Comparison of ENCODE assay signal across 9 cellular contexts in genomic region chr17:68057531-68057952, GRCh38. TPM values are rescaled to one million over a fixed set of nuclear protein-coding genes. Genes with fewer than 3 reads are reported as not detected.
A peak's percentile ranks its signal among the peaks of the same experiment; 100 is the strongest.
DNase-seq lines count a peak whose midpoint lies in the region; ATAC-seq and TF ChIP-seq lines count a peak whose summit lies in the region.
"Had no signal": no experiment of that assay in that cellular context is flagged by ENCODE, and none has a peak within 500 bp of the region (broad histone marks: within the 10 kb centered on the region; RNA-seq: fewer than 3 reads in every experiment).

No MANE protein-coding gene starts in this region.

- no peaks in the 10 kb centered on the region for H3K27me3 ChIP-seq in Caco-2 (replicated peaks; ENCODE audit: control insufficient read depth, insufficient read depth, low read length)

- H3K4me1 Mint-ChIP-seq in Caco-2 (ENCODE audit: low read depth, unreplicated experiment): peaks cover 6% of the 10 kb centered on the region

- H3K4me3 Mint-ChIP-seq in Caco-2 (ENCODE audit: unreplicated experiment): no peak overlapping the region
- H3K4me3 Mint-ChIP-seq: IgD-negative memory B cell had no signal

- in situ Hi-C loops in KBM-7 (cut with MboI; ENCODE audit: low pct_unique_long_range_greater_than_20kb, low sequenced_read_pairs): no loop called here

- intact Hi-C loops in Caco-2 (cut with micrococcal nuclease; ENCODE audit: unreplicated experiment): no loop called here

- no peak overlapping the region for H3K27ac Mint-ChIP-seq in Caco-2 (ENCODE audit: unreplicated experiment)

- CTCF ChIA-PET in Caco-2 (lab: Charles Lee): interaction anchor here (0.6 to 1.1 kb wide), 4 partner anchors 8 to 409 kb away, joined by 3 to 6 read pairs (median 3); no protein-coding TSS in a partner anchor

- POLR2A ChIA-PET in Caco-2 (lab: Charles Lee): no interaction called here

- H3K4me3 ChIP-seq in Caco-2 (ENCODE audit: low read depth, low read length): no peak overlapping the region
- H3K4me3 ChIP-seq in fibroblast of mammary gland (ENCODE audit: control insufficient read depth, low read depth, low read length): no peak overlapping the region

- H3K27me3 Mint-ChIP-seq in Caco-2 (ENCODE audit: insufficient read depth, unreplicated experiment): no peaks in the 10 kb centered on the region
- H3K27me3 Mint-ChIP-seq: IgD-negative memory B cell had no signal

- DNase-seq in Caco-2 (peak; percentile 34 to 42), KBM-7 (peak; percentile 65), fibroblast of mammary gland (ENCODE audit: low read depth) (peak; percentile 60), DMS79 (lab: John Stamatoyannopoulos, UW) (no peak), NCI-H510A treated with DMSO at 0.1 percent for 48 hours (lab: John Stamatoyannopoulos, UW) (no peak)
- peak; percentile 45 to 51 for DNase-seq in activated CD4-positive, alpha-beta T cell treated with anti-CD3 and anti-CD28 coated beads, Interleukin-2, amount 50 U/mL, for 48 hours
- DNase-seq in stimulated activated CD8-positive, alpha-beta memory T cell treated with anti-CD3 and anti-CD28 coated beads, Interleukin-4, amount 100 ng/mL, for 48 hours: peak; percentile 53

- H3K9me3 Mint-ChIP-seq in Caco-2 (ENCODE audit: unreplicated experiment): no peaks in the 10 kb centered on the region
- H3K9me3 Mint-ChIP-seq: IgD-negative memory B cell had no signal

- no TSS peak for BruUV-seq in Caco-2 (replicated peaks; lab: Mats Ljungman, UMichigan)

- H3K36me3 ChIP-seq in Caco-2 (ENCODE audit: control insufficient read depth, insufficient read depth, low read length): no peaks in the 10 kb centered on the region

- TF ChIP-seq CTCF in Caco-2 (IDR thresholded peaks at IDR 0.05; ENCODE audit: insufficient read depth in 1 of 2, low read depth in 1 of 2, low read length in 1 of 2, severe bottlenecking in 1 of 2, unreplicated experiment in 1 of 2) (peak; percentile 26 to 52), fibroblast of mammary gland (conservative IDR thresholded peaks at IDR 0.05; ENCODE audit: control insufficient read depth, insufficient read depth, low read depth, low read length) (peak; percentile 53)

- no peaks in the 10 kb centered on the region for H3K9me3 ChIP-seq in Caco-2

- no peak for ATAC-seq in GM18868 (IDR thresholded peaks at IDR 0.05; ENCODE audit: unreplicated experiment)

- no peaks in the 10 kb centered on the region for H3K36me3 Mint-ChIP-seq in Caco-2 (ENCODE audit: insufficient read depth, unreplicated experiment)
- H3K36me3 Mint-ChIP-seq: IgD-negative memory B cell had no signal

- no peaks in the 10 kb centered on the region for H3K4me1 ChIP-seq in Caco-2

RNA-seq across cellular contexts. Expression of gene KPNA2, which starts 22.0 kb away (rescaled TPM):
- total RNA-seq in Caco-2 (2022): 324 and 339 TPM in 2 replicates

Comparison
In these comparisons a context has a peak if more than half of its experiments do, and no peak if none do; other contexts are left out.
1. DNase-seq: peak in Caco-2 (2 of 2), KBM-7 (single experiment), activated CD4-positive, alpha-beta T cell treated with anti-CD3 and anti-CD28 coated beads, Interleukin-2, amount 50 U/mL, for 48 hours (2 of 2), fibroblast of mammary gland (single experiment) and stimulated activated CD8-positive, alpha-beta memory T cell treated with anti-CD3 and anti-CD28 coated beads, Interleukin-4, amount 100 ng/mL, for 48 hours (single experiment); none in DMS79 (single experiment) and NCI-H510A treated with DMSO at 0.1 percent for 48 hours (single experiment).